In genomic region chr6:98836025-98836961, GRCh38 we compare ENCODE assay signal across 12 cellular contexts.
A peak's percentile ranks its signal among the peaks of the same experiment; 100 is the strongest.
DNase-seq lines count a peak whose midpoint lies in the region; ATAC-seq lines count a peak whose summit lies in the region.
"Had no signal": no experiment of that assay in that cellular context is flagged by ENCODE, and none has a peak within 500 bp of the region (broad histone marks: within the 10 kb centered on the region; RNA-seq: fewer than 3 reads in every experiment).

No MANE protein-coding gene starts in this region.

- DNase-seq in DMS53 (lab: John Stamatoyannopoulos, UW) = peak; percentile 45
- DNase-seq in DMS53 treated with DMSO at 0.1 percent for 48 hours (lab: John Stamatoyannopoulos, UW; ENCODE audit: unreplicated experiment) = no peak
- no peak for DNase-seq in NCI-H2196 treated with DMSO at 0.1 percent for 48 hours (lab: John Stamatoyannopoulos, UW; ENCODE audit: unreplicated experiment)
- DNase-seq: 8988T; activated effector memory CD4-positive, alpha-beta T cell treated with Interleukin-2 at 50 U/mL for 16 hours; foreskin melanocyte; tibial artery had no signal

- peaks cover 11% of the 10 kb centered on the region for H3K4me1 ChIP-seq in neuron (ENCODE audit: insufficient read depth, low read length)

- H2AFZ ChIP-seq in neuron (ENCODE audit: low read depth, low read length) = no peak overlapping the region

- peak overlapping the region; percentile 99 for H3K4me3 ChIP-seq in neuron (ENCODE audit: low read length)

- H3K36me3 ChIP-seq in KOPT-K1 (ENCODE audit: insufficient read depth, low read length) = no peaks in the 10 kb centered on the region
- peaks cover 51% of the 10 kb centered on the region for H3K36me3 ChIP-seq in neuron (ENCODE audit: insufficient read depth, low read length)
- H3K36me3 ChIP-seq: tibial artery had no signal

- ATAC-seq in HG03135 (IDR thresholded peaks at IDR 0.05; ENCODE audit: unreplicated experiment) = no peak
- no peak for ATAC-seq in GM19351 (IDR thresholded peaks at IDR 0.05; ENCODE audit: unreplicated experiment)

- H3K9me3 ChIP-seq in KOPT-K1 (ENCODE audit: insufficient read depth, low read length, poor library complexity, severe bottlenecking) = no peaks in the 10 kb centered on the region
- no peaks in the 10 kb centered on the region for H3K9me3 ChIP-seq in neuron (ENCODE audit: low read length)
- H3K9me3 ChIP-seq: tibial artery had no signal

- H3K27ac ChIP-seq in KOPT-K1 (ENCODE audit: low read depth, low read length, poor library complexity, severe bottlenecking) (peak overlapping the region; percentile 49), cingulate gyrus (ENCODE audit: low read depth, low read length) (peak overlapping the region; percentile 77)
- H3K27ac ChIP-seq: tibial artery had no signal

- no peaks in the 10 kb centered on the region for H3K27me3 ChIP-seq in neuron (ENCODE audit: insufficient read depth, low read length)
